In the genomic region with DNA sequence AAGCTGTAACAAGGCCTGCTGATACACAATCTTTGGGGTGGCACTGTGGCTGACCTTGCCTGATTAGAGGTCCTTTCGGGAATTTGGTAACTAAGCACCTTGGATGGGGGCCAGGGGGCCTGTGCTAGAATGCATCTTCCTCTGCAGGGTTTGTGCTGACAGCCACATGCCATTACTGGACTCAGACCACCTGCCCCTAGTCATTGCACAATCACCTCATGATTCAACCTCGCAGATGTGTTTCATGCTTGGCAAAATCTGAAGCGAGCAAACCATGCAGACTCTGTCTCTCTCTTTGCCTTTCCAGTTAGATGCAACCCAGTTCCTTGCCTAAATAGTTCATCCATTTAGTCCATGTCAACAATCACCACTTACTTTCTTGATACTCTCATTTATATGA, we compare ENCODE assay signal across 13 cellular contexts.
DNase-seq lines count a peak whose midpoint lies in the region; ATAC-seq, FAIRE-seq and TF ChIP-seq lines count a peak whose summit lies in the region.
"Had no signal": no experiment of that assay in that cellular context is flagged by ENCODE, and none has a peak within 500 bp of the region (broad histone marks: within the 10 kb centered on the region; RNA-seq: fewer than 3 reads in every experiment).

No MANE protein-coding gene starts in this region.

- H3T11ph ChIP-seq in H9 (ENCODE audit: low read length) = no peak overlapping the region

- H4K91ac ChIP-seq in H9 (ENCODE audit: insufficient read length, low read depth, low read length) = no peak overlapping the region

- no peaks in the 10 kb centered on the region for H3K36me3 Mint-ChIP-seq in H9 (ENCODE audit: insufficient read depth in 1 of 3, low read depth in 3 of 3)
- H3K36me3 Mint-ChIP-seq: activated naive CD4-positive, alpha-beta T cell treated with anti-CD3 and anti-CD28 coated beads, Interleukin-2, amount 50 U/mL, for 24 hours had no signal

- intact Hi-C loops in Right ventricle myocardium inferior (cut with DNase I) (no loop called here), cardiac septum (cut with DNase I) (no loop called here), kidney (cut with DNase I) (no loop called here), uterus (cut with DNase I; ENCODE audit: low total_unique reads) (no loop called here)

- no peak overlapping the region for H3K23ac ChIP-seq in H9 (ENCODE audit: insufficient read length, low read depth, low read length)

- WGBS in H9 (ENCODE audit: extremely low coverage, insufficient read length, low lambda C conversion rate) = no CpG with 5 or more reads among the region's 3 CpGs

- FAIRE-seq in bronchial epithelial cell (lab: Jason Lieb, UNC) = no peak
- FAIRE-seq in kidney (lab: Jason Lieb, UNC) = no peak
- no peak for FAIRE-seq in frontal cortex (lab: Jason Lieb, UNC)

- no peak overlapping the region for H2BK5ac ChIP-seq in H9 (ENCODE audit: insufficient read length, low read length)

- H3K18ac ChIP-seq in H9 (ENCODE audit: insufficient read length, low read depth, low read length) = no peak overlapping the region

- no peak overlapping the region for H2BK20ac ChIP-seq in H9 (ENCODE audit: low read depth, low read length, poor library complexity, severe bottlenecking)

- no peak overlapping the region for H3K9ac ChIP-seq in kidney (ENCODE audit: low read length in 2 of 2)
- no peak overlapping the region for H3K9ac ChIP-seq in H9 (ENCODE audit: extremely low read depth, insufficient read length, low read length)

- H3K4me3 ChIP-seq in bronchial epithelial cell (ENCODE audit: low read depth, low read length) (no peak overlapping the region), kidney (ENCODE audit: low read length in 2 of 2) (no peak overlapping the region), uterus (no peak overlapping the region)
- H3K4me3 ChIP-seq: thyroid gland had no signal

- no peaks in the 10 kb centered on the region for H3K79me2 ChIP-seq in H9 (ENCODE audit: insufficient read depth, low read length)

- H3K23me2 ChIP-seq in H9 (ENCODE audit: insufficient read length, low read depth, low read length, poor library complexity, severe bottlenecking) = no peaks in the 10 kb centered on the region

- H3K4me1 ChIP-seq in kidney (ENCODE audit: control insufficient read depth in 1 of 2, insufficient read depth in 1 of 2, low read depth in 1 of 2, low read length in 2 of 2) = no peaks in the 10 kb centered on the region
- no peaks in the 10 kb centered on the region for H3K4me1 ChIP-seq in uterus
- H3K4me1 ChIP-seq in H9 (ENCODE audit: insufficient read depth, low read length) = no peaks in the 10 kb centered on the region
- H3K4me1 ChIP-seq: thyroid gland had no signal

- H2BK12ac ChIP-seq in H9 (ENCODE audit: insufficient read length, low read depth, low read length) = no peak overlapping the region

- H3K27me3 ChIP-seq in bronchial epithelial cell (ENCODE audit: control insufficient read depth, insufficient read depth, low read length) (no peaks in the 10 kb centered on the region), uterus (no peaks in the 10 kb centered on the region), H9 (ENCODE audit: insufficient read depth, low read length) (no peaks in the 10 kb centered on the region)
- H3K27me3 ChIP-seq: thyroid gland had no signal

- no peaks in the 10 kb centered on the region for H4K20me1 ChIP-seq in H9 (ENCODE audit: control insufficient read depth, insufficient read depth, insufficient read length)

- TF ChIP-seq CTCF in bronchial epithelial cell (IDR thresholded peaks at IDR 0.05; ENCODE audit: insufficient read depth, low read length, severe bottlenecking) = no peak
- no peak for TF ChIP-seq CTCF in kidney (IDR thresholded peaks at IDR 0.05; ENCODE audit: borderline replicate concordance, extremely low read depth, insufficient read depth)
- TF ChIP-seq CTCF in uterus (IDR thresholded peaks at IDR 0.05) = no peak
- no peak for TF ChIP-seq CTCF in H9 (conservative IDR thresholded peaks at IDR 0.05)

- H3K9me3 Mint-ChIP-seq in H9 = no peaks in the 10 kb centered on the region; a peak in 1 of 5 replicates
- H3K9me3 Mint-ChIP-seq: activated naive CD4-positive, alpha-beta T cell treated with anti-CD3 and anti-CD28 coated beads, Interleukin-2, amount 50 U/mL, for 24 hours; dendritic cell treated with granulocyte-macrophage colony-stimulating factor and Interleukin-4, amounts not matched to agents 40 ng/mL and 50 ng/mL, for 4 days had no signal

- H3K4me2 ChIP-seq in H9 (ENCODE audit: insufficient read depth, insufficient read length, low read length) = no peak overlapping the region

- no peak overlapping the region for H3K27ac Mint-ChIP-seq in H9
- H3K27ac Mint-ChIP-seq: activated naive CD4-positive, alpha-beta T cell treated with anti-CD3 and anti-CD28 coated beads, Interleukin-2, amount 50 U/mL, for 24 hours; dendritic cell treated with granulocyte-macrophage colony-stimulating factor and Interleukin-4, amounts not matched to agents 40 ng/mL and 50 ng/mL, for 4 days had no signal

- no peak overlapping the region for H3K56ac ChIP-seq in H9 (ENCODE audit: insufficient read length, low read depth, low read length)

- H3K4ac ChIP-seq in H9 (ENCODE audit: low read depth, low read length) = no peak overlapping the region

- no peak overlapping the region for H4K5ac ChIP-seq in H9 (ENCODE audit: insufficient read length, low read depth, low read length)

- no peak overlapping the region for H2AFZ ChIP-seq in H9 (ENCODE audit: low read length)

- no peaks in the 10 kb centered on the region for H3K36me3 ChIP-seq in bronchial epithelial cell (ENCODE audit: control insufficient read depth, insufficient read depth, low read length)
- H3K36me3 ChIP-seq in kidney (ENCODE audit: control insufficient read depth in 1 of 2, insufficient read depth in 2 of 2, low read length in 2 of 2) = no peaks in the 10 kb centered on the region
- H3K36me3 ChIP-seq in uterus = no peaks in the 10 kb centered on the region
- H3K36me3 ChIP-seq: thyroid gland had no signal

- DNase-seq in Right ventricle myocardium inferior (ENCODE audit: missing footprints) (peak; percentile 84), cardiac septum (ENCODE audit: low spot score) (no peak), bronchial epithelial cell (ENCODE audit: low read depth) (peak; percentile 42), kidney (peak; percentile 77), uterus (peak; percentile 22 to 53), H9 (no peak), activated gamma-delta T cell (lab: John Stamatoyannopoulos, UW) (no peak), frontal cortex (ENCODE audit: low spot score in 2 of 2) (no peak)
- DNase-seq: NCI-H187, T-helper 2 cell had no signal

- no peak for TF ChIP-seq POLR2A in uterus (IDR thresholded peaks at IDR 0.05)

- no peak overlapping the region for H2BK15ac ChIP-seq in H9 (ENCODE audit: low read depth, low read length)

- no peak overlapping the region for H3K4me3 Mint-ChIP-seq in H9
- H3K4me3 Mint-ChIP-seq: activated naive CD4-positive, alpha-beta T cell treated with anti-CD3 and anti-CD28 coated beads, Interleukin-2, amount 50 U/mL, for 24 hours; dendritic cell treated with granulocyte-macrophage colony-stimulating factor and Interleukin-4, amounts not matched to agents 40 ng/mL and 50 ng/mL, for 4 days had no signal

- H3K9me3 ChIP-seq in kidney (ENCODE audit: control insufficient read depth in 1 of 2, low read length in 2 of 2) (no peaks in the 10 kb centered on the region), uterus (no peaks in the 10 kb centered on the region), H9 (ENCODE audit: control insufficient read depth, low read depth, low read length) (no peaks in the 10 kb centered on the region)
- H3K9me3 ChIP-seq: thyroid gland had no signal

- no peaks in the 10 kb centered on the region for H3K79me1 ChIP-seq in H9 (ENCODE audit: insufficient read depth, low read depth, low read length, poor library complexity, severe bottlenecking)

- H4K8ac ChIP-seq in H9 (replicated peaks; ENCODE audit: insufficient read length, low read depth, low read length) = no peak overlapping the region

- no peak overlapping the region for H2BK120ac ChIP-seq in H9 (ENCODE audit: low read depth, low read length, poor library complexity, severe bottlenecking)

- H2AK5ac ChIP-seq in H9 (ENCODE audit: insufficient read length, low read length) = no peak overlapping the region

- peaks cover 6% of the 10 kb centered on the region; the same call in 1 of the 2 replicates for H3K27me3 Mint-ChIP-seq in H9 (ENCODE audit: low read depth)
- H3K27me3 Mint-ChIP-seq: activated naive CD4-positive, alpha-beta T cell treated with anti-CD3 and anti-CD28 coated beads, Interleukin-2, amount 50 U/mL, for 24 hours had no signal

- no peak overlapping the region for H3K14ac ChIP-seq in H9 (ENCODE audit: insufficient read depth, low read length)

- ATAC-seq in Right ventricle myocardium inferior = peak; percentile 91

- peaks cover 5 to 8% of the 10 kb centered on the region in 2 experiments; a peak in 3 of 4 replicates for H3K4me1 Mint-ChIP-seq in H9
- H3K4me1 Mint-ChIP-seq: activated naive CD4-positive, alpha-beta T cell treated with anti-CD3 and anti-CD28 coated beads, Interleukin-2, amount 50 U/mL, for 24 hours had no signal

- H3K27ac ChIP-seq in kidney (ENCODE audit: low read depth in 2 of 2, low read length in 2 of 2) (no peak overlapping the region), uterus (no peak overlapping the region), H9 (ENCODE audit: insufficient read length, low read depth, low read length) (no peak overlapping the region)
- H3K27ac ChIP-seq: thyroid gland had no signal

Comparison
In these comparisons a context has a peak if more than half of its experiments do, and no peak if none do; other contexts are left out.
1. DNase-seq: peak in Right ventricle myocardium inferior (single experiment), bronchial epithelial cell (single experiment), kidney (single experiment) and uterus (2 of 2); none in cardiac septum (single experiment), H9 (single experiment), activated gamma-delta T cell (single experiment) and frontal cortex (0 of 2).